In the genomic region with DNA sequence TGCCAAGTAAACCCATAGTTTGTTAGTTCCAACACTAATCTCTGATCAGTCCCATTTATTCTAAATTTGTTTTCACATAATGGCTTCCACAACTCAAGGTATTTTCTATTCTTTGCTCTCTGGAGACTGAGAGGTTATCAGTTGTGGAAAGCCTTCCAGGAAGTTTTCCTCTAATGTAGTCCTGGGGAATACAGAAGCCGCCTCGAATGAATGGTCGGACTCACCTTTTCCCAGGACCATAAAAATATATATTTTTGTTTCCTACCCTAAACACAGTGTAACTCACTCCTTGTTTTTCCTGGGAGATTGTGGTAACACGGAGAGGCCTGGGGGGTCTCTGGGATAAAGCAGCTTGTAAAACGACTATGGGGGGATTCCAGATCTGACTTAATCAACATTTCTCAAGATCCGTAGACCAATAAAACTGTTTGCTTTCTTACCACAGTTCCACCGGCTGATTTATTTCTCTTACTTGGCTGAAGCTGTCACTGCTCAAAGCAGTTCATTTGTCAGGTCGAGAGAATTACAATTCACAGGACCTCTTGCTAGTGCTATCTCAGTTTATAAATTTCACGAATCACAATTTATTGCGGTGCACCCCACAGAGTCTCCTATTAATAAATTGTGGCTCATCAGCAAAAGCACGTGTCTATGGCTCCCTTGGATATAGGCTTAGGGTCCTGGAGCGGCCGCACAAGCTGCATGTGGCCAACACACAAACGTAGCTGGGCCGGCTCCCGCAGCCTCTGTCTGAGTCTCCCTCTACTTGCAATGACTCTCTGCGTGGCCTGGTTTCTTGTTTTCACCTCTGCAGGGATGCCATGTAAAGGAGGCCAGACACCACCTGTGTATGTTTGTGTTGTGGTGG, we compare ENCODE assay signal across 15 cellular contexts.
DNase-seq lines count a peak whose midpoint lies in the region; TF ChIP-seq lines count a peak whose summit lies in the region.
"Had no signal": no experiment of that assay in that cellular context is flagged by ENCODE, and none has a peak within 500 bp of the region (broad histone marks: within the 10 kb centered on the region; RNA-seq: fewer than 3 reads in every experiment).

No MANE protein-coding gene starts in this region.

- H3K36me3 Mint-ChIP-seq in endodermal cell (ENCODE audit: low read depth) (peaks cover 5% of the 10 kb centered on the region), nephron (ENCODE audit: low read depth) (peaks cover 4% of the 10 kb centered on the region)
- H3K36me3 Mint-ChIP-seq: CD14-positive monocyte had no signal

- no peak overlapping the region for H3K9ac ChIP-seq in endodermal cell (ENCODE audit: extremely low read depth, low read length, poor library complexity, severe bottlenecking)

- TF ChIP-seq CTCF in endodermal cell (conservative IDR thresholded peaks at IDR 0.05) (no peak), nephron (IDR thresholded peaks at IDR 0.05; ENCODE audit: unreplicated experiment in 3 of 3) (no peak)

- no peaks in the 10 kb centered on the region for H3K9me3 ChIP-seq in endodermal cell (ENCODE audit: control insufficient read depth, low read length)
- H3K9me3 ChIP-seq: A549, HAP-1 had no signal

- no peaks in the 10 kb centered on the region for H3K27me3 ChIP-seq in endodermal cell (ENCODE audit: control insufficient read depth, insufficient read depth, low read length, poor library complexity, severe bottlenecking)

- DNase-seq in endodermal cell = no peak
- DNase-seq in left kidney (ENCODE audit: low read depth, low spot score) = peak; percentile 86
- no peak for DNase-seq in caudate nucleus (lab: John Stamatoyannopoulos, UW)
- no peak for DNase-seq in Ammon's horn (ENCODE audit: low spot score)
- no peak for DNase-seq in hypothalamus (lab: John Stamatoyannopoulos, UW)
- DNase-seq: CD8-positive, alpha-beta T cell; COR-L47; DMS153; DND-41; GDM1 had no signal

- no peaks in the 10 kb centered on the region for H3K9me3 Mint-ChIP-seq in endodermal cell
- no peaks in the 10 kb centered on the region for H3K9me3 Mint-ChIP-seq in nephron
- H3K9me3 Mint-ChIP-seq: CD8-positive, alpha-beta T cell had no signal

- WGBS in endodermal cell (ENCODE audit: insufficient coverage in 1 of 2, insufficient read length in 1 of 2), 2 experiments = 89 to 91% methylated on average over 12 to 17 of the region's 17 CpGs

- peaks cover 40% of the 10 kb centered on the region for H3K4me1 ChIP-seq in endodermal cell (ENCODE audit: control insufficient read depth, insufficient read depth, low read length)
- H3K4me1 ChIP-seq: HAP-1 had no signal

- H3K27ac Mint-ChIP-seq in endodermal cell (peak overlapping the region; percentile 38), nephron (peak overlapping the region; percentile 53 to 71 (median 68))
- H3K27ac Mint-ChIP-seq: CD8-positive, alpha-beta T cell had no signal

- no peak overlapping the region for H3K4me3 ChIP-seq in endodermal cell (ENCODE audit: low read length)
- H3K4me3 ChIP-seq: A549, HAP-1 had no signal

- no peaks in the 10 kb centered on the region for H3K36me3 ChIP-seq in endodermal cell (ENCODE audit: control insufficient read depth, insufficient read depth, low read length)
- H3K36me3 ChIP-seq: HAP-1 had no signal

- H3K27ac ChIP-seq in endodermal cell (ENCODE audit: low read depth, low read length) (no peak overlapping the region), caudate nucleus (ENCODE audit: low read depth, low read length) (no peak overlapping the region)
- H3K27ac ChIP-seq: A549, HL-60 had no signal

- peaks cover 61% of the 10 kb centered on the region for H3K4me1 Mint-ChIP-seq in endodermal cell
- peaks cover 74% of the 10 kb centered on the region for H3K4me1 Mint-ChIP-seq in nephron
- H3K4me1 Mint-ChIP-seq: CD14-positive monocyte had no signal

- H3K27me3 Mint-ChIP-seq in endodermal cell (ENCODE audit: insufficient read depth) (no peaks in the 10 kb centered on the region), nephron (ENCODE audit: low read depth) (peaks cover 9% of the 10 kb centered on the region)

- H3K4me3 Mint-ChIP-seq in endodermal cell (no peak overlapping the region), nephron (peak overlapping the region in 1 of 3 experiments; percentile 10)
- H3K4me3 Mint-ChIP-seq: CD14-positive monocyte; CD8-positive, alpha-beta T cell had no signal
